In genomic region chr10:60732240-60733188, GRCh38 we compare ENCODE assay signal across 8 cellular contexts. TPM values are rescaled to one million over a fixed set of nuclear protein-coding genes. Genes with fewer than 3 reads are reported as not detected.
A peak's percentile ranks its signal among the peaks of the same experiment; 100 is the strongest.
DNase-seq lines count a peak whose midpoint lies in the region; ATAC-seq and TF ChIP-seq lines count a peak whose summit lies in the region.

No MANE protein-coding gene starts in this region.

- H3K9me3 ChIP-seq in neuronal stem cell (replicated peaks in 1 of 2; ENCODE audit: control insufficient read depth in 2 of 2, insufficient read depth in 1 of 2, low read depth in 1 of 2, low read length in 2 of 2) = no peaks in the 10 kb centered on the region

- peaks cover 12 to 33% (median 24%) of the 10 kb centered on the region in 3 experiments for H3K27me3 ChIP-seq in neuronal stem cell (ENCODE audit: control insufficient read depth in 3 of 3, insufficient read depth in 3 of 3, low read depth in 1 of 3, low read length in 3 of 3)

- no CpG with 5 or more reads among the region's 47 CpGs for WGBS in neuronal stem cell (ENCODE audit: extremely low coverage in 2 of 2, insufficient read length in 2 of 2, insufficient replicate concordance in 1 of 2), 2 donors

- peak overlapping the region; percentile 46 for H3K23ac ChIP-seq in neuronal stem cell (ENCODE audit: low read depth, low read length, poor library complexity)

- peaks cover 4 to 10% of the 10 kb centered on the region in 2 donors for H3K4me1 ChIP-seq in neuronal stem cell (ENCODE audit: control insufficient read depth in 2 of 2, insufficient read depth in 1 of 2, low read depth in 1 of 2, low read length in 2 of 2)

- no peak overlapping the region for H2BK120ac ChIP-seq in neuronal stem cell (ENCODE audit: low read depth, low read length)

- peak overlapping the region; percentile 72 for H3K4me2 ChIP-seq in neuronal stem cell (ENCODE audit: insufficient read depth, low read length, poor library complexity, severe bottlenecking)

- H3K9ac ChIP-seq in neuronal stem cell (ENCODE audit: low read depth, low read length, poor library complexity) = no peak overlapping the region

- H3K27ac ChIP-seq in neuronal stem cell (replicated peaks; ENCODE audit: low read length) = no peak overlapping the region

- ATAC-seq in HG03442 (IDR thresholded peaks at IDR 0.05; ENCODE audit: unreplicated experiment) (peak; percentile 15), GM18519 (IDR thresholded peaks at IDR 0.05; ENCODE audit: low FRiP score, unreplicated experiment) (no peak)

- H3K36me3 ChIP-seq in neuronal stem cell (replicated peaks in 1 of 2; ENCODE audit: control insufficient read depth in 2 of 2, insufficient read depth in 2 of 2, low read length in 2 of 2) = no peaks in the 10 kb centered on the region

- no peak overlapping the region for H2AK5ac ChIP-seq in neuronal stem cell (ENCODE audit: low read depth, low read length)

- no peak overlapping the region for H3K4ac ChIP-seq in neuronal stem cell (ENCODE audit: low read length)

- peak overlapping the region; percentile 66 for H3K4me3 ChIP-seq in epithelial cell of proximal tubule (ENCODE audit: low read depth, low read length)
- H3K4me3 ChIP-seq in neuronal stem cell (ENCODE audit: low read length in 2 of 2) = peak overlapping the region; percentile 53 to 86

- peak overlapping the region; percentile 29 for H2BK5ac ChIP-seq in neuronal stem cell (ENCODE audit: low read length)

- H2BK15ac ChIP-seq in neuronal stem cell (ENCODE audit: low read length) = peak overlapping the region; percentile 67

- H2AFZ ChIP-seq in neuronal stem cell (ENCODE audit: low read length) = peak overlapping the region; percentile 96

- H3K14ac ChIP-seq in neuronal stem cell (ENCODE audit: low read length) = peak overlapping the region; percentile 5

- peak overlapping the region; percentile 66 for H3K18ac ChIP-seq in neuronal stem cell (ENCODE audit: low read length)

- no peak for TF ChIP-seq CTCF in epithelial cell of proximal tubule (conservative IDR thresholded peaks at IDR 0.05; ENCODE audit: low read depth, low read length)

- no peak overlapping the region for H2BK12ac ChIP-seq in neuronal stem cell (ENCODE audit: low read length)

- H3K79me1 ChIP-seq in neuronal stem cell (ENCODE audit: low read depth, low read length) = no peaks in the 10 kb centered on the region

- H4K91ac ChIP-seq in neuronal stem cell (ENCODE audit: low read depth, low read length, poor library complexity) = no peak overlapping the region

- peak; percentile 24 for DNase-seq in stimulated activated CD4-positive, alpha-beta T cell treated with anti-CD3 and anti-CD28 coated beads, Interleukin-15, amount 100 ng/mL, for 24 hours
- DNase-seq in stimulated activated CD4-positive, alpha-beta T cell treated with anti-CD3 and anti-CD28 coated beads, Interleukin-12 subunit alpha, Interleukin-12 subunit beta, amount 100 ng/mL, for 4 hours = no peak
- peak; percentile 17 for DNase-seq in activated CD4-positive, alpha-beta T cell treated with anti-CD3 and anti-CD28 coated beads for 48 hours
- no peak for DNase-seq in epithelial cell of proximal tubule (ENCODE audit: low read depth)
- no peak for DNase-seq in neuronal stem cell (ENCODE audit: low spot score)
- no peak for DNase-seq in cerebellum (ENCODE audit: low spot score)

- H4K8ac ChIP-seq in neuronal stem cell (ENCODE audit: low read depth, low read length) = no peak overlapping the region

RNA-seq across cellular contexts. Expression of gene CDK1, which starts 45.8 kb away (rescaled TPM):
- total RNA-seq in epithelial cell of proximal tubule (127 and 141 TPM in 2 replicates), cerebellum (46.9 TPM)
- 134 TPM for polyA plus RNA-seq in neuronal stem cell (2013, experiment 1 of 2)
- polyA plus RNA-seq in neuronal stem cell (2013, experiment 2 of 2) = 136 TPM

Comparison
In these comparisons a context has a peak if more than half of its experiments do, and no peak if none do; other contexts are left out.
1. DNase-seq: peak in stimulated activated CD4-positive, alpha-beta T cell treated with anti-CD3 and anti-CD28 coated beads, Interleukin-15, amount 100 ng/mL, for 24 hours (single experiment) and activated CD4-positive, alpha-beta T cell treated with anti-CD3 and anti-CD28 coated beads for 48 hours (single experiment); none in stimulated activated CD4-positive, alpha-beta T cell treated with anti-CD3 and anti-CD28 coated beads, Interleukin-12 subunit alpha, Interleukin-12 subunit beta, amount 100 ng/mL, for 4 hours (single experiment), epithelial cell of proximal tubule (single experiment), neuronal stem cell (single experiment) and cerebellum (single experiment).